In the genomic region with DNA sequence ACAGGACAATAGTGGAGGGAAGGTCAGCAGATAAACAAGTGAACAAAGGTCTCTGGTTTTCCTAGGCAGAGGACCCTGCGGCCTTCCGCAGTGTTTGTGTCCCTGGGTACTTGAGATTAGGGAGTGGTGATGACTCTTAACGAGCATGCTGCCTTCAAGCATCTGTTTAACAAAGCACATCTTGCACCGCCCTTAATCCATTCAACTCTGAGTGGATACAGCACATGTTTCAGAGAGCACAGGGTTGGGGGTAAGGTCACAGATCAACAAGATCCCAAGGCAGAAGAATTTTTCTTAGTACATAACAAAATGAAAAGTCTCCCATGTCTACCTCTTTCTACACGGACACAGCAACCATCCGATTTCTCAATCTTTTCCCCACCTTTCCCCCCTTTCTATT, we compare ENCODE assay signal across 3 cellular contexts. TPM values are rescaled to one million over a fixed set of nuclear protein-coding genes. Genes with fewer than 3 reads are reported as not detected.
"Had no signal": no experiment of that assay in that cellular context is flagged by ENCODE, and none has a peak within 500 bp of the region (broad histone marks: within the 10 kb centered on the region; RNA-seq: fewer than 3 reads in every experiment).

No MANE protein-coding gene starts in this region.

RNA-seq across cellular contexts. Expression of gene CLDN3, which starts 26.6 kb away (rescaled TPM):
- total RNA-seq: LHCN-M2, M059J, MCF 10A had no signal
